ENCODE assay signal across 21 cellular contexts in genomic region chr5:314676-315487, GRCh38. TPM values are rescaled to one million over a fixed set of nuclear protein-coding genes. Genes with fewer than 3 reads are reported as not detected.
A peak's percentile ranks its signal among the peaks of the same experiment; 100 is the strongest.
DNase-seq lines count a peak whose midpoint lies in the region; ATAC-seq, FAIRE-seq and TF ChIP-seq lines count a peak whose summit lies in the region.
"Had no signal": no experiment of that assay in that cellular context is flagged by ENCODE, and none has a peak within 500 bp of the region (broad histone marks: within the 10 kb centered on the region; RNA-seq: fewer than 3 reads in every experiment).

No MANE protein-coding gene starts in this region.

- no peak for DNase-seq in activated T-cell treated with anti-CD3 and anti-CD28 coated beads, Interleukin-2, amount 50 U/mL, for 24 hours
- DNase-seq in activated T-cell treated with anti-CD3 and anti-CD28 coated beads, Interleukin-2, amount 50 U/mL, for 1 hour, result no peak
- peak; percentile 35 for DNase-seq in H7
- no peak for DNase-seq in bronchial epithelial cell (ENCODE audit: low read depth)
- no peak for DNase-seq in SKM-1 treated with dmso at 0.1 percent for 144 hours (lab: John Stamatoyannopoulos, UW; ENCODE audit: unreplicated experiment)
- no peak for DNase-seq in GF-D8 (lab: John Stamatoyannopoulos, UW)
- DNase-seq in NAMALWA (ENCODE audit: low spot score), result no peak
- DNase-seq: 8988T; CD8-positive, alpha-beta T cell; DMS 273 treated with DMSO at 0.1 percent for 48 hours; GOT3; KG1; MV-4-11; NCI-H1417; NCI-H187; NCI-H226; NCI-H526 had no signal

- peaks cover 62% of the 10 kb centered on the region for H3K36me3 Mint-ChIP-seq in activated T-cell treated with anti-CD3 and anti-CD28 coated beads, Interleukin-2, amount 50 U/mL, for 24 hours (ENCODE audit: low read depth)
- H3K36me3 Mint-ChIP-seq in stimulated activated memory B cell treated with anti-CD40 and anti-IgM and Interleukin-4, amounts not matched to agents 10 μg/mL and 1 μg/mL and 100 μg/mL, for 72 hours, result peaks cover 33% of the 10 kb centered on the region

- H3K4me3 ChIP-seq in H7 (ENCODE audit: insufficient read depth, low read depth, low read length) (no peak overlapping the region), bronchial epithelial cell (ENCODE audit: low read depth, low read length) (no peak overlapping the region)
- H3K4me3 ChIP-seq: SJSA1 had no signal

- H3K36me3 ChIP-seq in H7 (replicated peaks; ENCODE audit: control insufficient read depth, insufficient read depth, low read length) (peaks cover 8% of the 10 kb centered on the region; the same call in 1 of the 2 replicates), bronchial epithelial cell (ENCODE audit: control insufficient read depth, insufficient read depth, low read length) (peaks cover 24% of the 10 kb centered on the region)

- H3K9me3 Mint-ChIP-seq in activated T-cell treated with anti-CD3 and anti-CD28 coated beads, Interleukin-2, amount 50 U/mL, for 24 hours, result no peaks in the 10 kb centered on the region
- H3K9me3 Mint-ChIP-seq in stimulated activated memory B cell treated with anti-CD40 and anti-IgM and Interleukin-4, amounts not matched to agents 10 μg/mL and 1 μg/mL and 100 μg/mL, for 72 hours, result no peaks in the 10 kb centered on the region
- H3K9me3 Mint-ChIP-seq: CD8-positive, alpha-beta T cell had no signal

- H3K4me1 Mint-ChIP-seq in activated T-cell treated with anti-CD3 and anti-CD28 coated beads, Interleukin-2, amount 50 U/mL, for 24 hours (ENCODE audit: low read depth), result peaks cover 6% of the 10 kb centered on the region
- peaks cover 42% of the 10 kb centered on the region for H3K4me1 Mint-ChIP-seq in stimulated activated memory B cell treated with anti-CD40 and anti-IgM and Interleukin-4, amounts not matched to agents 10 μg/mL and 1 μg/mL and 100 μg/mL, for 72 hours

- peaks cover 16% of the 10 kb centered on the region for H3K27me3 ChIP-seq in H7 (ENCODE audit: control insufficient read depth, insufficient read depth, low read length)
- H3K27me3 ChIP-seq in bronchial epithelial cell (ENCODE audit: control insufficient read depth, insufficient read depth, low read length), result peaks cover 4% of the 10 kb centered on the region
- H3K27me3 ChIP-seq: SJSA1 had no signal

- H3K4me3 Mint-ChIP-seq in activated T-cell treated with anti-CD3 and anti-CD28 coated beads, Interleukin-2, amount 50 U/mL, for 24 hours, result no peak overlapping the region
- H3K4me3 Mint-ChIP-seq in stimulated activated memory B cell treated with anti-CD40 and anti-IgM and Interleukin-4, amounts not matched to agents 10 μg/mL and 1 μg/mL and 100 μg/mL, for 72 hours, result no peak overlapping the region
- H3K4me3 Mint-ChIP-seq: CD8-positive, alpha-beta T cell had no signal

- no peak for TF ChIP-seq CTCF in bronchial epithelial cell (IDR thresholded peaks at IDR 0.05; ENCODE audit: insufficient read depth, low read length, severe bottlenecking)

- FAIRE-seq in bronchial epithelial cell (lab: Jason Lieb, UNC), result peak; percentile 32
- FAIRE-seq: G401.6, HepG2 had no signal

- peak overlapping the region; percentile 68 for H3K27ac Mint-ChIP-seq in activated T-cell treated with anti-CD3 and anti-CD28 coated beads, Interleukin-2, amount 50 U/mL, for 24 hours
- H3K27ac Mint-ChIP-seq in stimulated activated memory B cell treated with anti-CD40 and anti-IgM and Interleukin-4, amounts not matched to agents 10 μg/mL and 1 μg/mL and 100 μg/mL, for 72 hours, result peak overlapping the region; percentile 26

- H3K27me3 Mint-ChIP-seq in activated T-cell treated with anti-CD3 and anti-CD28 coated beads, Interleukin-2, amount 50 U/mL, for 24 hours, result peaks cover 9% of the 10 kb centered on the region
- peaks cover 13% of the 10 kb centered on the region for H3K27me3 Mint-ChIP-seq in stimulated activated memory B cell treated with anti-CD40 and anti-IgM and Interleukin-4, amounts not matched to agents 10 μg/mL and 1 μg/mL and 100 μg/mL, for 72 hours

- no peak for ATAC-seq in stimulated activated memory B cell treated with anti-CD40 and anti-IgM and Interleukin-4, amounts not matched to agents 10 μg/mL and 1 μg/mL and 100 μg/mL, for 72 hours
- ATAC-seq: CD8-positive, alpha-beta T cell; HepG2 had no signal

RNA-seq across cellular contexts. Expression of gene AHRR, which starts 6.6 kb away (rescaled TPM):
- total RNA-seq in H7 (2014; rRNA removed; shearing (Covaris generic)), result 0.74 and 1.4 TPM in 2 replicates
- 0.51 and 0.53 TPM in 2 replicates for total RNA-seq in bronchial epithelial cell

RNA-seq across cellular contexts. Expression of gene PDCD6, which starts 43.4 kb away (rescaled TPM):
- 87.1 and 116 TPM in 2 replicates for total RNA-seq in H7 (2014; rRNA removed; shearing (Covaris generic))
- 189 and 195 TPM in 2 replicates for total RNA-seq in bronchial epithelial cell
